ENCODE assay signal across 19 cellular contexts in the genomic region with DNA sequence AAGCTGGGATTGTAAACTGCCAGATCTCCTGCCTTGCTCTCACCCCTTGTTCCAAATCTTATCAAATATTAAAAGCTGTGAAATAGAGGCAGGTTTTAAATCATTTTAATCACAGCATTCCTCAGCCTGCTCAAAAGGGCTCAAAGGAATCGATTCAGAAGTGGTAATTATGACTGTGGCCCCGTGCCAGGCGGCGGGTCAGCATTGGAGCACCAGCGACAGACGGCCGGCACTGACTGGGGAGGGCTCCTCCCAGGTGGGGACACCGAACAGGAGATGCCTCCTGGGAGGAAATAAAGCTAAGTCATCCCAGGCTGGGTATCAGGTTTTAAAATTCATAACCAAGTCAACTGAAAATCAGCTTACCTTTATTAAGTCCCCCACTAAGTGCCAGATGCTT.
DNase-seq lines count a peak whose midpoint lies in the region; ATAC-seq and TF ChIP-seq lines count a peak whose summit lies in the region.
"Had no signal": no experiment of that assay in that cellular context is flagged by ENCODE, and none has a peak within 500 bp of the region (broad histone marks: within the 10 kb centered on the region; RNA-seq: fewer than 3 reads in every experiment).

No MANE protein-coding gene starts in this region.

- CTCF ChIA-PET in activated CD4-positive, alpha-beta T cell treated with anti-CD3 and anti-CD28 coated beads, Interleukin-2, amount 10 ng/mL, durations not matched to agents 7 days and 5 days (lab: Charles Lee): no interaction called here

- H3K36me3 Mint-ChIP-seq in activated CD4-positive, alpha-beta T cell treated with anti-CD3 and anti-CD28 coated beads, Interleukin-2, amount 10 ng/mL, durations not matched to agents 7 days and 5 days (ENCODE audit: low read depth): no peaks in the 10 kb centered on the region
- H3K36me3 Mint-ChIP-seq: activated naive CD8-positive, alpha-beta T cell treated with anti-CD3 and anti-CD28 coated beads, Interleukin-2, amount 10 ng/mL, durations not matched to agents 7 days and 5 days; stimulated activated effector memory CD8-positive, alpha-beta T cell treated with anti-CD3 and anti-CD28 coated beads, Interleukin-12 subunit alpha, Interleukin-12 subunit beta, amount 100 ng/mL, for 72 hours had no signal

- H3K4me1 Mint-ChIP-seq in activated CD4-positive, alpha-beta T cell treated with anti-CD3 and anti-CD28 coated beads, Interleukin-2, amount 10 ng/mL, durations not matched to agents 7 days and 5 days: peaks cover 11% of the 10 kb centered on the region

- no peak overlapping the region for H3K27ac Mint-ChIP-seq in activated CD4-positive, alpha-beta T cell treated with anti-CD3 and anti-CD28 coated beads, Interleukin-2, amount 10 ng/mL, durations not matched to agents 7 days and 5 days
- H3K27ac Mint-ChIP-seq: activated CD8-positive, alpha-beta T cell treated with anti-CD3 and anti-CD28 coated beads, Interleukin-2, amount 10 ng/mL, durations not matched to agents 7 days and 5 days; activated naive CD8-positive, alpha-beta T cell treated with anti-CD3 and anti-CD28 coated beads, Interleukin-2, amount 10 ng/mL, durations not matched to agents 7 days and 5 days; stimulated activated effector memory CD8-positive, alpha-beta T cell treated with anti-CD3 and anti-CD28 coated beads, Interleukin-12 subunit alpha, Interleukin-12 subunit beta, amount 100 ng/mL, for 72 hours had no signal

- no peak overlapping the region for H3K4me3 ChIP-seq in foreskin fibroblast (ENCODE audit: low read depth in 1 of 2, low read length in 2 of 2)
- H3K4me3 ChIP-seq: ascending aorta; BLaER1 treated with 17β-estradiol and CSF1 and Interleukin-3, amounts not matched to agents 10 nM and 100 nM; left ventricle myocardium inferior had no signal

- H3K27me3 Mint-ChIP-seq in activated CD4-positive, alpha-beta T cell treated with anti-CD3 and anti-CD28 coated beads, Interleukin-2, amount 10 ng/mL, durations not matched to agents 7 days and 5 days: peaks cover 50% of the 10 kb centered on the region

- DNase-seq in DMS79 treated with DMSO at 0.1 percent for 48 hours (lab: John Stamatoyannopoulos, UW) (peak; percentile 55), NCI-H2029 (lab: John Stamatoyannopoulos, UW) (peak; percentile 11), NCI-H748 treated with DMSO at 0.1 percent for 48 hours (lab: John Stamatoyannopoulos, UW) (peak; percentile 13), islet precursor cell (peak; percentile 4), SW 1271 (lab: John Stamatoyannopoulos, UW) (no peak), foreskin fibroblast (no peak)
- DNase-seq in activated CD4-positive, alpha-beta T cell treated with anti-CD3 and anti-CD28 coated beads, Interleukin-2, amount 10 ng/mL, durations not matched to agents 7 days and 5 days: no peak
- DNase-seq: activated CD8-positive, alpha-beta T cell treated with anti-CD3 and anti-CD28 coated beads, Interleukin-2, amount 10 ng/mL, durations not matched to agents 7 days and 5 days; activated effector memory CD4-positive, alpha-beta T cell treated with anti-CD3 and anti-CD28 coated beads, Interleukin-2, amount 50 U/mL, for 16 hours; activated naive CD8-positive, alpha-beta T cell treated with anti-CD3 and anti-CD28 coated beads, Interleukin-2, amount 10 ng/mL, durations not matched to agents 7 days and 5 days; left ventricle myocardium inferior; NCI-H187 treated with DMSO at 0.1 percent for 48 hours; NCI-H510A; stimulated activated CD4-positive, alpha-beta T cell treated with anti-CD3 and anti-CD28 coated beads, Interleukin-12 subunit alpha, Interleukin-12 subunit beta, amount 100 ng/mL, for 4 hours; stimulated activated CD4-positive, alpha-beta T cell treated with anti-CD3 and anti-CD28 coated beads, Interleukin-4, amount 100 ng/mL, for 24 hours had no signal

- peaks cover 1% of the 10 kb centered on the region for H3K9me3 Mint-ChIP-seq in activated CD4-positive, alpha-beta T cell treated with anti-CD3 and anti-CD28 coated beads, Interleukin-2, amount 10 ng/mL, durations not matched to agents 7 days and 5 days
- H3K9me3 Mint-ChIP-seq: activated naive CD8-positive, alpha-beta T cell treated with anti-CD3 and anti-CD28 coated beads, Interleukin-2, amount 10 ng/mL, durations not matched to agents 7 days and 5 days; stimulated activated effector memory CD8-positive, alpha-beta T cell treated with anti-CD3 and anti-CD28 coated beads, Interleukin-12 subunit alpha, Interleukin-12 subunit beta, amount 100 ng/mL, for 72 hours had no signal

- no peak for ATAC-seq in HG03439 (IDR thresholded peaks at IDR 0.05; ENCODE audit: unreplicated experiment)
- ATAC-seq: activated CD8-positive, alpha-beta T cell treated with anti-CD3 and anti-CD28 coated beads, Interleukin-2, amount 10 ng/mL, durations not matched to agents 7 days and 5 days; stimulated activated effector memory CD8-positive, alpha-beta T cell treated with anti-CD3 and anti-CD28 coated beads, Interleukin-12 subunit alpha, Interleukin-12 subunit beta, amount 100 ng/mL, for 72 hours had no signal

- TF ChIP-seq CTCF in foreskin fibroblast (IDR thresholded peaks at IDR 0.05; ENCODE audit: low read depth, low read length): no peak

- no peak overlapping the region for H3K4me3 Mint-ChIP-seq in activated CD4-positive, alpha-beta T cell treated with anti-CD3 and anti-CD28 coated beads, Interleukin-2, amount 10 ng/mL, durations not matched to agents 7 days and 5 days
- H3K4me3 Mint-ChIP-seq: activated CD8-positive, alpha-beta T cell treated with anti-CD3 and anti-CD28 coated beads, Interleukin-2, amount 10 ng/mL, durations not matched to agents 7 days and 5 days; activated naive CD8-positive, alpha-beta T cell treated with anti-CD3 and anti-CD28 coated beads, Interleukin-2, amount 10 ng/mL, durations not matched to agents 7 days and 5 days; stimulated activated effector memory CD8-positive, alpha-beta T cell treated with anti-CD3 and anti-CD28 coated beads, Interleukin-12 subunit alpha, Interleukin-12 subunit beta, amount 100 ng/mL, for 72 hours had no signal

- POLR2A ChIA-PET in activated CD4-positive, alpha-beta T cell treated with anti-CD3 and anti-CD28 coated beads, Interleukin-2, amount 10 ng/mL, durations not matched to agents 7 days and 5 days (lab: Charles Lee): no interaction called here

Comparison
In these comparisons a context has a peak if more than half of its experiments do, and no peak if none do; other contexts are left out.
1. DNase-seq: peak in DMS79 treated with DMSO at 0.1 percent for 48 hours (single experiment), NCI-H2029 (single experiment), NCI-H748 treated with DMSO at 0.1 percent for 48 hours (single experiment) and islet precursor cell (single experiment); none in SW 1271 (0 of 2), foreskin fibroblast (0 of 2) and activated CD4-positive, alpha-beta T cell treated with anti-CD3 and anti-CD28 coated beads, Interleukin-2, amount 10 ng/mL, durations not matched to agents 7 days and 5 days (single experiment).